In genomic region chr1:156462954-156463795, GRCh38 we compare ENCODE assay signal across 16 cellular contexts. TPM values are rescaled to one million over a fixed set of nuclear protein-coding genes. Genes with fewer than 3 reads are reported as not detected.
DNase-seq lines count a peak whose midpoint lies in the region; ATAC-seq and TF ChIP-seq lines count a peak whose summit lies in the region.
"Had no signal": no experiment of that assay in that cellular context is flagged by ENCODE, and none has a peak within 500 bp of the region (broad histone marks: within the 10 kb centered on the region; RNA-seq: fewer than 3 reads in every experiment).

No MANE protein-coding gene starts in this region.

- H4K20me1 ChIP-seq in GM23338 (replicated peaks; ENCODE audit: insufficient read depth) = no peaks in the 10 kb centered on the region

- no peaks in the 10 kb centered on the region for H3K9me2 ChIP-seq in GM23338 (ENCODE audit: insufficient read depth)

- POLR2A ChIA-PET in Caco-2 (lab: Charles Lee) = no interaction called here

- 55 to 66% (median 55%) methylated on average over 20 of the region's 20 CpGs for WGBS in psoas muscle, 3 donors

- H3K9me3 Mint-ChIP-seq in GM23338 (no peaks in the 10 kb centered on the region), endothelial cell (ENCODE audit: unreplicated experiment) (no peaks in the 10 kb centered on the region), Caco-2 (ENCODE audit: unreplicated experiment) (no peaks in the 10 kb centered on the region), HFFc6 (no peaks in the 10 kb centered on the region)
- H3K9me3 Mint-ChIP-seq: activated naive CD4-positive, alpha-beta T cell treated with anti-CD3 and anti-CD28 coated beads, Interleukin-2, amount 10 ng/mL, durations not matched to agents 7 days and 5 days; naive B cell; T-cell had no signal

- ATAC-seq in GM23338 (no peak), psoas muscle (peak; percentile 7 to 17 (median 12))
- ATAC-seq: T-cell had no signal

- H3K27ac ChIP-seq in 22Rv1 = peak overlapping the region; percentile 100
- H3K27ac ChIP-seq in GM23338 (ENCODE audit: low read depth) = 0 out of 2 replicates have a peak overlapping the region, but pooled peaks have one; percentile 5
- peak overlapping the region; percentile 63 for H3K27ac ChIP-seq in psoas muscle
- H3K27ac ChIP-seq: cardiac muscle cell had no signal

- intact Hi-C loops in psoas muscle (cut with DNase I) (loop anchor here in 1 of 2 donors (5.0 kb wide), 1 partner anchor 34 kb away; no protein-coding TSS in a partner anchor), Caco-2 (cut with micrococcal nuclease; ENCODE audit: unreplicated experiment) (no loop called here)

- no peak overlapping the region for H3K27ac Mint-ChIP-seq in GM23338
- peak overlapping the region; percentile 3 for H3K27ac Mint-ChIP-seq in endothelial cell (ENCODE audit: unreplicated experiment)
- H3K27ac Mint-ChIP-seq in Caco-2 (ENCODE audit: unreplicated experiment) = no peak overlapping the region
- no peak overlapping the region; the same call in 1 of the 2 replicates for H3K27ac Mint-ChIP-seq in HFFc6
- H3K27ac Mint-ChIP-seq: activated naive CD4-positive, alpha-beta T cell treated with anti-CD3 and anti-CD28 coated beads, Interleukin-2, amount 10 ng/mL, durations not matched to agents 7 days and 5 days had no signal

- no TSS peak for BruUV-seq in Caco-2 (replicated peaks; lab: Mats Ljungman, UMichigan)

- H3K4me3 ChIP-seq in GM23338 (0 out of 2 replicates have a peak overlapping the region, but pooled peaks have one; percentile 2), psoas muscle (no peak overlapping the region), Caco-2 (ENCODE audit: low read depth, low read length) (no peak overlapping the region)
- H3K4me3 ChIP-seq: cardiac muscle cell, HAP-1, Peyer's patch, upper lobe of right lung had no signal

- no peaks in the 10 kb centered on the region for H3F3A ChIP-seq in GM23338 (replicated peaks; ENCODE audit: low read depth)

- H3K27me3 Mint-ChIP-seq in GM23338 (ENCODE audit: insufficient read depth, low read depth, poor library complexity) (peaks cover 11% of the 10 kb centered on the region), endothelial cell (ENCODE audit: unreplicated experiment) (peaks cover 9% of the 10 kb centered on the region), Caco-2 (ENCODE audit: insufficient read depth, unreplicated experiment) (no peaks in the 10 kb centered on the region), HFFc6 (ENCODE audit: insufficient read depth) (peaks cover 9% of the 10 kb centered on the region)
- H3K27me3 Mint-ChIP-seq: activated naive CD4-positive, alpha-beta T cell treated with anti-CD3 and anti-CD28 coated beads, Interleukin-2, amount 10 ng/mL, durations not matched to agents 7 days and 5 days; naive B cell; T-cell had no signal

- H3K36me3 ChIP-seq in GM23338 (ENCODE audit: insufficient read depth) (no peaks in the 10 kb centered on the region), psoas muscle (ENCODE audit: insufficient read depth in 1 of 2, low read depth in 1 of 2) (peaks cover 4 to 36% of the 10 kb centered on the region in 2 donors), Caco-2 (ENCODE audit: control insufficient read depth, insufficient read depth, low read length) (0 out of 2 replicates have a peak, but pooled peaks cover 1% of the 10 kb centered on the region)
- H3K36me3 ChIP-seq: HAP-1 had no signal

- H3K4me2 ChIP-seq in GM23338 = peak overlapping the region; percentile 56

- CTCF ChIA-PET in Caco-2 (lab: Charles Lee) = no interaction called here

- H3K27me3 ChIP-seq in GM23338 (ENCODE audit: insufficient read depth) (no peaks in the 10 kb centered on the region), psoas muscle (ENCODE audit: insufficient read depth in 3 of 3, low read length in 2 of 3) (no peaks in the 10 kb centered on the region), Caco-2 (replicated peaks; ENCODE audit: control insufficient read depth, insufficient read depth, low read length) (no peaks in the 10 kb centered on the region)
- H3K27me3 ChIP-seq: cardiac muscle cell, Peyer's patch, upper lobe of right lung had no signal

- H3K4me1 ChIP-seq in GM23338 (ENCODE audit: insufficient read depth) (peaks cover 31% of the 10 kb centered on the region), psoas muscle (peaks cover 49% of the 10 kb centered on the region), Caco-2 (peaks cover under 1% of the 10 kb centered on the region; the same call in 1 of the 2 replicates)
- H3K4me1 ChIP-seq: HAP-1 had no signal

- TF ChIP-seq CTCF in 22Rv1 (IDR thresholded peaks at IDR 0.05) = no peak
- no peak for TF ChIP-seq CTCF in GM23338 (conservative IDR thresholded peaks at IDR 0.05; ENCODE audit: low read depth in 2 of 2)
- TF ChIP-seq CTCF in endothelial cell (IDR thresholded peaks at IDR 0.05; ENCODE audit: unreplicated experiment) = no peak
- no peak for TF ChIP-seq CTCF in psoas muscle (IDR thresholded peaks at IDR 0.05)
- no peak for TF ChIP-seq CTCF in Caco-2 (IDR thresholded peaks at IDR 0.05; ENCODE audit: insufficient read depth in 1 of 2, low read depth in 1 of 2, low read length in 1 of 2, severe bottlenecking in 1 of 2, unreplicated experiment in 1 of 2)
- no peak for TF ChIP-seq CTCF in HFFc6 (IDR thresholded peaks at IDR 0.05)

- peaks cover 1% of the 10 kb centered on the region; the same call in 2 of the 3 replicates for H3K36me3 Mint-ChIP-seq in GM23338 (ENCODE audit: low read depth)
- peaks cover 14% of the 10 kb centered on the region for H3K36me3 Mint-ChIP-seq in endothelial cell (ENCODE audit: low read depth, unreplicated experiment)
- no peaks in the 10 kb centered on the region for H3K36me3 Mint-ChIP-seq in Caco-2 (ENCODE audit: insufficient read depth, unreplicated experiment)
- peaks cover 27% of the 10 kb centered on the region for H3K36me3 Mint-ChIP-seq in HFFc6 (ENCODE audit: low read depth)

- DNase-seq in GM23338 (ENCODE audit: low spot score) (no peak), endothelial cell (ENCODE audit: low spot score) (no peak), psoas muscle (no peak), Caco-2 (no peak), LoVo (ENCODE audit: low spot score) (no peak), NCI-H1417 treated with DMSO at 0.1 percent for 48 hours (lab: John Stamatoyannopoulos, UW) (no peak), HFFc6 (no peak)
- DNase-seq: activated naive CD4-positive, alpha-beta T cell treated with anti-CD3 and anti-CD28 coated beads, Interleukin-2, amount 10 ng/mL, durations not matched to agents 7 days and 5 days; kidney glomerular epithelial cell; naive B cell; T-cell; upper lobe of right lung had no signal

- H2AFZ ChIP-seq in GM23338 = no peak overlapping the region

- H3K9me3 ChIP-seq in psoas muscle (no peaks in the 10 kb centered on the region), Caco-2 (no peaks in the 10 kb centered on the region)
- H3K9me3 ChIP-seq: HAP-1, Peyer's patch, upper lobe of right lung had no signal

- H3K4me1 Mint-ChIP-seq in GM23338 = peaks cover 43% of the 10 kb centered on the region
- H3K4me1 Mint-ChIP-seq in endothelial cell (ENCODE audit: unreplicated experiment) = peaks cover 25% of the 10 kb centered on the region
- H3K4me1 Mint-ChIP-seq in Caco-2 (ENCODE audit: low read depth, unreplicated experiment) = no peaks in the 10 kb centered on the region
- peaks cover 47% of the 10 kb centered on the region for H3K4me1 Mint-ChIP-seq in HFFc6 (ENCODE audit: low read depth)

- H3K4me3 Mint-ChIP-seq in GM23338 = no peak overlapping the region; the same call in 2 of the 3 replicates
- H3K4me3 Mint-ChIP-seq in endothelial cell (ENCODE audit: unreplicated experiment) = no peak overlapping the region
- no peak overlapping the region for H3K4me3 Mint-ChIP-seq in Caco-2 (ENCODE audit: unreplicated experiment)
- no peak overlapping the region for H3K4me3 Mint-ChIP-seq in HFFc6
- H3K4me3 Mint-ChIP-seq: activated naive CD4-positive, alpha-beta T cell treated with anti-CD3 and anti-CD28 coated beads, Interleukin-2, amount 10 ng/mL, durations not matched to agents 7 days and 5 days; T-cell had no signal

- no peaks in the 10 kb centered on the region for H3K79me2 ChIP-seq in GM23338 (replicated peaks; ENCODE audit: insufficient read depth)

TF ChIP-seq in GM23338, 12 proteins besides CTCF, POLR2A, EP300 and RAD21 (continues in another document):
- TF ChIP-seq ETS1 (IDR thresholded peaks at IDR 0.05) (no peak), EZH2 (IDR thresholded peaks at IDR 0.05; ENCODE audit: low read depth, unreplicated experiment) (no peak), ZNF331 (CRISPR knock-in tag; IDR thresholded peaks at IDR 0.05; ENCODE audit: low read depth) (no peak), STAT1 (IDR thresholded peaks at IDR 0.05; ENCODE audit: unreplicated experiment) (no peak)

RNA-seq across cellular contexts. Expression of gene MEF2D, which starts 37.4 kb away (rescaled TPM):
- 9.7 and 15.5 TPM in 2 replicates for total RNA-seq in GM23338 (2014; rRNA removed; shearing (Covaris generic))
- polyA plus RNA-seq in GM23338 (2016; fragmentation: Nextera tagmentation; extraction: Ambion mirVana) (10.4 and 10.6 TPM in 2 replicates), psoas muscle (10 to 100 TPM; 43.1 to 65.3 (median 58.4) TPM)
- total RNA-seq in endothelial cell (ENCODE audit: unreplicated experiment) (45.2 TPM), psoas muscle (100 to 1,000 TPM; 126 to 258 (median 188) TPM), Caco-2 (2022) (18.6 and 21.4 TPM in 2 replicates)
- total RNA-seq in HFFc6 (2021; fragmentation: NEBNext Ultra II Directional; extraction: Animal tissue kit (Norgen Biotek cat#: 25700)) = 10 to 100 TPM; 50.0 to 60.1 (median 56.8) TPM

Comparison
In these comparisons a context has a peak if more than half of its experiments do, and no peak if none do; other contexts are left out.
1. H3K27ac ChIP-seq: peak in every context shown above with its lines; median percentile 100 in 22Rv1; 63 in psoas muscle; 5 in GM23338.